Comparison of ENCODE assay signal across 16 cellular contexts in the genomic region with DNA sequence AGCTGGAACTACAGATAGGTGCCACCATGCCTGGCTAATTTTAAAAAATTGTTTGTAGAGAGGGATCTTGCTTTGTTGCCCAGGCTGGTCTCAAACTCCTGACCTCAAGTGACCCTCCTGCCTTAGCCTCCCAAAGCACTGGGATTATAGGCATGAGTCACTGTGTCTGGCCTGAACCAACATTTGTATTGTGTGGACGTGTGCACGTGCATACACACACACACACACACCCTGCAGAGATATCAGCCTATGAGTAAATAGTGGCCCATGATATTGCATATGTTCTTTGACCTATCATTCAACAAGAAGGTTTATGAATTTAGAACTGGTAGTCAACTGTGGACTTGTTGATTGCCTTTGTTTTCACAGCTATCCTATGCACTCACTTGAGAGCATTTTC.
DNase-seq lines count a peak whose midpoint lies in the region; ATAC-seq, FAIRE-seq and TF ChIP-seq lines count a peak whose summit lies in the region.
"Had no signal": no experiment of that assay in that cellular context is flagged by ENCODE, and none has a peak within 500 bp of the region (broad histone marks: within the 10 kb centered on the region; RNA-seq: fewer than 3 reads in every experiment).

No MANE protein-coding gene starts in this region.

- TF ChIP-seq CTCF in nephron (IDR thresholded peaks at IDR 0.05; ENCODE audit: unreplicated experiment in 3 of 3) (no peak), kidney (IDR thresholded peaks at IDR 0.05; ENCODE audit: borderline replicate concordance, extremely low read depth, insufficient read depth) (no peak)

- peak overlapping the region; percentile 31 to 86 (median 85) for H3K27ac Mint-ChIP-seq in nephron
- H3K27ac Mint-ChIP-seq: activated B cell treated with CpG ODN at 0.5 μM for 24 hours; dendritic cell treated with granulocyte-macrophage colony-stimulating factor and Interleukin-4, amounts not matched to agents 40 ng/mL and 50 ng/mL, for 4 days had no signal

- H3K27me3 ChIP-seq in MG63: no peaks in the 10 kb centered on the region
- H3K27me3 ChIP-seq: upper lobe of right lung had no signal

- H3K36me3 Mint-ChIP-seq in nephron (ENCODE audit: low read depth): no peaks in the 10 kb centered on the region

- H3K9me3 Mint-ChIP-seq in nephron: no peaks in the 10 kb centered on the region
- H3K9me3 Mint-ChIP-seq: activated B cell treated with CpG ODN at 0.5 μM for 24 hours; dendritic cell treated with granulocyte-macrophage colony-stimulating factor and Interleukin-4, amounts not matched to agents 40 ng/mL and 50 ng/mL, for 4 days had no signal

- H3K4me1 ChIP-seq in kidney (ENCODE audit: control insufficient read depth in 1 of 2, insufficient read depth in 1 of 2, low read depth in 1 of 2, low read length in 2 of 2): no peaks in the 10 kb centered on the region
- H3K4me1 ChIP-seq: prostate gland, upper lobe of right lung had no signal

- FAIRE-seq in kidney (lab: Jason Lieb, UNC): no peak

- peak; percentile 2 for DNase-seq in COR-L47 (lab: John Stamatoyannopoulos, UW)
- DNase-seq in MG63: peak; percentile 14
- DNase-seq in NK-92 treated with Interleukin-12 subunit alpha and Interleukin-12 subunit beta, amount 100 ng/mL, for 24 hours (lab: John Stamatoyannopoulos, UW): no peak
- DNase-seq in DMS 273 (lab: John Stamatoyannopoulos, UW; ENCODE audit: unreplicated experiment): no peak
- DNase-seq in kidney: no peak
- DNase-seq: activated B cell treated with CpG ODN at 0.5 μM for 24 hours; KBM-7; NCI-H1930; stimulated activated CD4-positive, alpha-beta T cell treated with anti-CD3 and anti-CD28 coated beads, Interleukin-1b, Interleukin-23, amount 100 ng/mL, for 48 hours; stimulated activated CD8-positive, alpha-beta memory T cell treated with anti-CD3 and anti-CD28 coated beads, Interleukin-4, amount 100 ng/mL, for 48 hours; upper lobe of right lung had no signal

- H3K27ac ChIP-seq in kidney (ENCODE audit: low read depth in 2 of 2, low read length in 2 of 2): no peak overlapping the region
- H3K27ac ChIP-seq: prostate gland, upper lobe of right lung had no signal

- H3K36me3 ChIP-seq in MG63: no peaks in the 10 kb centered on the region
- no peaks in the 10 kb centered on the region for H3K36me3 ChIP-seq in kidney (ENCODE audit: control insufficient read depth in 1 of 2, insufficient read depth in 2 of 2, low read length in 2 of 2)
- H3K36me3 ChIP-seq: prostate gland, upper lobe of right lung had no signal

- intact Hi-C loops in kidney (cut with DNase I): no loop called here

- ATAC-seq in esophagus mucosa (peak; percentile 37), HG03175 (IDR thresholded peaks at IDR 0.05; ENCODE audit: unreplicated experiment) (no peak)
- ATAC-seq: upper lobe of right lung had no signal

- H3K4me1 Mint-ChIP-seq in nephron: peaks cover 49% of the 10 kb centered on the region
- H3K4me1 Mint-ChIP-seq: activated B cell treated with CpG ODN at 0.5 μM for 24 hours had no signal

- H3K4me3 Mint-ChIP-seq in nephron: no peak overlapping the region
- H3K4me3 Mint-ChIP-seq: activated B cell treated with CpG ODN at 0.5 μM for 24 hours; dendritic cell treated with granulocyte-macrophage colony-stimulating factor and Interleukin-4, amounts not matched to agents 40 ng/mL and 50 ng/mL, for 4 days had no signal

- H3K9me3 ChIP-seq in MG63 (no peaks in the 10 kb centered on the region), kidney (ENCODE audit: control insufficient read depth in 1 of 2, low read length in 2 of 2) (no peaks in the 10 kb centered on the region)
- H3K9me3 ChIP-seq: prostate gland, upper lobe of right lung had no signal

- no peak overlapping the region for H3K9ac ChIP-seq in kidney (ENCODE audit: low read length in 2 of 2)

- peaks cover 5% of the 10 kb centered on the region for H3K27me3 Mint-ChIP-seq in nephron (ENCODE audit: low read depth)
- H3K27me3 Mint-ChIP-seq: activated B cell treated with CpG ODN at 0.5 μM for 24 hours; dendritic cell treated with granulocyte-macrophage colony-stimulating factor and Interleukin-4, amounts not matched to agents 40 ng/mL and 50 ng/mL, for 4 days had no signal

- H3K4me3 ChIP-seq in MG63 (no peak overlapping the region), kidney (ENCODE audit: low read length in 2 of 2) (no peak overlapping the region)
- H3K4me3 ChIP-seq: prostate gland, upper lobe of right lung had no signal

Comparison
In these comparisons a context has a peak if more than half of its experiments do, and no peak if none do; other contexts are left out.
1. DNase-seq: peak in COR-L47 (single experiment) and MG63 (single experiment); none in NK-92 treated with Interleukin-12 subunit alpha and Interleukin-12 subunit beta, amount 100 ng/mL, for 24 hours (single experiment), DMS 273 (single experiment) and kidney (single experiment).